8 cellular contexts compared by ENCODE assay signal in the genomic region with DNA sequence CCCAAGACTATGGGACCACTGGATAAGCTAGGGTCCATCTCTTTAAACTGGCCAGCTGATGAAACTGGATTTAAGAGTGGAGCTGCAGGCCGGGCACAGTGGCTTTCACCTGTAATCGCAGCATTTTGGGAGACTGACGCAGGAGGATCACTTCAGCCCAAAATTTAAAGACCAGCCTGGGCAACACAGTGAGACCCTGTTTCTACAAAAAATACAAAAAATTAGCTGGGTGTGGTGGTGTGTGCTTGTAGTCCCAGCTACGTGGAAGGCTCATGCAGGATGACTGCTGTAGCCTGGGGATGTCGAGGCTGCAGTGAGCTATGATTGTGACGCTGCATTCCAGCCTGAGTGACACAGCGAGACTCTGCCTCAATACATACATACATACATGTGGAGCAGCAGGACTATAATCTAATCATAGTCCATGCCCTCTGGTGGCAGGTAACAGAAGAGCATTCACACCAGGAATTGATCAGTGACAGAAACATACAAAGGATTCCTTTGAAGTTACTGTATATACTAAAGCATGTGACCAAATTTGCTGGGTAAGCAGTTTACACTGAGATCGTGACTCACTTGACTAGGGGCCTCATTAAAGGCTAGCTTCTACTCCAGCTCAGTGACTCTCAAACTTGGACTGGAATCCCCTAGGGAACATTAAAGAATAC.
A peak's percentile ranks its signal among the peaks of the same experiment; 100 is the strongest.
DNase-seq lines count a peak whose midpoint lies in the region; ATAC-seq, FAIRE-seq and TF ChIP-seq lines count a peak whose summit lies in the region.

No MANE protein-coding gene starts in this region.

- CTCF ChIA-PET in GM10248 (lab: Yijun Ruan, JAX) (interaction anchor here (1.0 to 2.0 kb wide), 5 partner anchors 9 to 29 kb away, joined by 3 to 8 read pairs (median 4); no protein-coding TSS in a partner anchor), K562 (lab: Yijun Ruan, JAX; ENCODE audit: low intra/inter-chr PET ratio) (no interaction called here)

- TF ChIP-seq RAD21 in K562 (CRISPR knock-in tag; conservative IDR thresholded peaks at IDR 0.05 in 1 of 2, IDR thresholded peaks at IDR 0.05 in 1 of 2) (peak in 1 of 2 experiments; percentile 69; a peak in 2 of 4 replicates), liver (IDR thresholded peaks at IDR 0.05) (peak; percentile 61 to 80)

- peak; percentile 55 for DNase-seq in A172 (ENCODE audit: low spot score)
- peak; percentile 14 for DNase-seq in GM10248 (ENCODE audit: extremely low spot score)
- peak; percentile 16 for DNase-seq in NCI-H460 (ENCODE audit: extremely low read depth, low read depth)
- DNase-seq in K562 (ENCODE audit: extremely low read depth in 1 of 4, low spot score in 3 of 4) = peak; percentile 23 to 45 (median 40)
- DNase-seq in GF-D8 (lab: John Stamatoyannopoulos, UW) = no peak

- BruUV-seq in K562 (replicated peaks; lab: Mats Ljungman, UMichigan) = no TSS peak

- no peaks in the 10 kb centered on the region for H3K9me3 ChIP-seq in K562 (replicated peaks; ENCODE audit: control insufficient read depth, insufficient read depth, low read depth, low read length)
- H3K9me3 ChIP-seq in liver (ENCODE audit: control insufficient read depth in 4 of 4, low read length in 3 of 4) = no peaks in the 10 kb centered on the region

- TF ChIP-seq EP300 in K562 (IDR thresholded peaks at IDR 0.05; ENCODE audit: low read length) = no peak

- no peak for TF ChIP-seq POLR2A in K562 (conservative IDR thresholded peaks at IDR 0.05)

- H3K4me1 ChIP-seq in K562 (replicated peaks in 1 of 2; ENCODE audit: control insufficient read depth in 2 of 2, insufficient read depth in 2 of 2, low read length in 2 of 2) (no peaks in the 10 kb centered on the region; a peak in 1 of 5 replicates), liver (ENCODE audit: control insufficient read depth in 4 of 4, insufficient read depth in 4 of 4, low read length in 3 of 4) (no peaks in the 10 kb centered on the region)

- H3K4me2 ChIP-seq in K562 (ENCODE audit: insufficient read depth, low read length) = no peak overlapping the region

- H4K20me1 ChIP-seq in K562 (replicated peaks; ENCODE audit: control insufficient read depth, insufficient read depth, low read length) = 0 out of 2 replicates have a peak, but pooled peaks cover 3% of the 10 kb centered on the region

- intact Hi-C loops in K562 (cut with micrococcal nuclease) = loop anchor here (5.0 kb wide), 1 partner anchor 86 kb away; no protein-coding TSS in a partner anchor

- peaks cover 6% of the 10 kb centered on the region; the same call in 1 of the 3 replicates for H3K36me3 ChIP-seq in K562 (ENCODE audit: control insufficient read depth, insufficient read depth, low read length)
- peaks cover 0 to 2% (median 0%) of the 10 kb centered on the region in 4 donors for H3K36me3 ChIP-seq in liver (ENCODE audit: control insufficient read depth in 4 of 4, insufficient read depth in 3 of 4, low read depth in 1 of 4, low read length in 3 of 4)

- H3K27me3 ChIP-seq in K562 (ENCODE audit: control insufficient read depth in 2 of 2, insufficient read depth in 2 of 2, low read length in 2 of 2) (no peaks in the 10 kb centered on the region), liver (ENCODE audit: control insufficient read depth in 4 of 4, insufficient read depth in 4 of 4, low read length in 3 of 4) (no peaks in the 10 kb centered on the region)

- in situ Hi-C loops in K562 (cut with MboI) = no loop called here

- no peak overlapping the region for H3K27ac ChIP-seq in K562 (ENCODE audit: extremely low read depth, low read depth, low read length)
- no peak overlapping the region for H3K27ac ChIP-seq in liver (ENCODE audit: low read depth in 1 of 2, low read length in 2 of 2)

- H3K79me2 ChIP-seq in K562 (ENCODE audit: control insufficient read depth, insufficient read depth, low read length) = no peaks in the 10 kb centered on the region

- POLR2A ChIA-PET in GM10248 (lab: Yijun Ruan, JAX) (no interaction called here), K562 (lab: Yijun Ruan, JAX) (interaction anchor here (0.7 to 1.2 kb wide), 3 partner anchors 9 to 28 kb away, joined by 3 read pairs; no protein-coding TSS in a partner anchor)

- H2AFZ ChIP-seq in K562 (ENCODE audit: low read depth, low read length) = no peak overlapping the region

- ATAC-seq in K562 (peak; percentile 91), HG03139 (IDR thresholded peaks at IDR 0.05; ENCODE audit: unreplicated experiment) (no peak), HG02588 (IDR thresholded peaks at IDR 0.05; ENCODE audit: unreplicated experiment) (no peak)

- TF ChIP-seq CTCF in GM10248 (IDR thresholded peaks at IDR 0.05; ENCODE audit: control extremely low read depth, extremely low read depth, low read depth, missing control alignments) (peak; percentile 23), K562 (IDR thresholded peaks at IDR 0.05 in 2 of 3, conservative IDR thresholded peaks at IDR 0.05 in 1 of 3; ENCODE audit: insufficient read depth in 2 of 3, low read depth in 1 of 3, low read length in 3 of 3) (peak; percentile 27 to 72 (median 65); a peak in 5 of 6 replicates), liver (IDR thresholded peaks at IDR 0.05; ENCODE audit: low read depth, low read length, missing input control) (peak; percentile 54)

- FAIRE-seq in K562 (lab: Jason Lieb, UNC) = peak; percentile 81

- H3K4me3 ChIP-seq in K562 (no peak overlapping the region), liver (ENCODE audit: low read depth in 1 of 3, low read length in 3 of 3) (no peak overlapping the region)

- 73% methylated on average over 8 of the region's 8 CpGs for WGBS in K562 (ENCODE audit: insufficient coverage, low coverage, missing lambda C conversion rate)
- whole genome bisulfite sequencing in liver = 86% methylated on average over 8 of the region's 8 CpGs

- H3K9me1 ChIP-seq in K562 (ENCODE audit: control insufficient read depth, insufficient read depth, low read length) = no peaks in the 10 kb centered on the region

- H3K9ac ChIP-seq in K562 (ENCODE audit: insufficient read depth in 1 of 2, low read depth in 2 of 2, low read length in 2 of 2) (no peak overlapping the region), liver (ENCODE audit: low read depth in 1 of 2, low read length in 2 of 2) (no peak overlapping the region)

TF ChIP-seq in K562, 482 proteins besides CTCF, POLR2A, EP300 and RAD21 (continues in another document):
- TF ChIP-seq MCM7 (IDR thresholded peaks at IDR 0.05) = no peak
- TF ChIP-seq MAFG (tag; conservative IDR thresholded peaks at IDR 0.05) = peak; percentile 94
- TF ChIP-seq MAFF (IDR thresholded peaks at IDR 0.05; ENCODE audit: low read length) = peak; percentile 97
- peak; percentile 42; the same call in 1 of the 2 replicates for TF ChIP-seq SMC3 (conservative IDR thresholded peaks at IDR 0.05; ENCODE audit: insufficient read depth, low read depth, low read length)
- TF ChIP-seq NEUROD1 (IDR thresholded peaks at IDR 0.05; ENCODE audit: borderline replicate concordance, low read depth, low read length, partially characterized antibody) = no peak

TF ChIP-seq in liver, 16 proteins besides CTCF, POLR2A, EP300 and RAD21:
- TF ChIP-seq YY1 (IDR thresholded peaks at IDR 0.05) (no peak), HNF4G (IDR thresholded peaks at IDR 0.05) (no peak), GABPA (IDR thresholded peaks at IDR 0.05 in 1 of 2, conservative IDR thresholded peaks at IDR 0.05 in 1 of 2) (no peak), EGR1 (IDR thresholded peaks at IDR 0.05; ENCODE audit: low read depth in 2 of 2) (no peak), FOXA1 (IDR thresholded peaks at IDR 0.05) (no peak), FOXA2 (IDR thresholded peaks at IDR 0.05) (no peak), REST (IDR thresholded peaks at IDR 0.05) (no peak), NR2F2 (IDR thresholded peaks at IDR 0.05) (no peak), SP1 (IDR thresholded peaks at IDR 0.05) (no peak), TAF1 (conservative IDR thresholded peaks at IDR 0.05) (no peak)
- TF ChIP-seq, protein P1, sequence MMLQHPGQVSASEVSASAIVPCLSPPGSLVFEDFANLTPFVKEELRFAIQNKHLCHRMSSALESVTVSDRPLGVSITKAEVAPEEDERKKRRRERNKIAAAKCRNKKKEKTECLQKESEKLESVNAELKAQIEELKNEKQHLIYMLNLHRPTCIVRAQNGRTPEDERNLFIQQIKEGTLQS (IDR thresholded peaks at IDR 0.05) = no peak
